In the genomic region with DNA sequence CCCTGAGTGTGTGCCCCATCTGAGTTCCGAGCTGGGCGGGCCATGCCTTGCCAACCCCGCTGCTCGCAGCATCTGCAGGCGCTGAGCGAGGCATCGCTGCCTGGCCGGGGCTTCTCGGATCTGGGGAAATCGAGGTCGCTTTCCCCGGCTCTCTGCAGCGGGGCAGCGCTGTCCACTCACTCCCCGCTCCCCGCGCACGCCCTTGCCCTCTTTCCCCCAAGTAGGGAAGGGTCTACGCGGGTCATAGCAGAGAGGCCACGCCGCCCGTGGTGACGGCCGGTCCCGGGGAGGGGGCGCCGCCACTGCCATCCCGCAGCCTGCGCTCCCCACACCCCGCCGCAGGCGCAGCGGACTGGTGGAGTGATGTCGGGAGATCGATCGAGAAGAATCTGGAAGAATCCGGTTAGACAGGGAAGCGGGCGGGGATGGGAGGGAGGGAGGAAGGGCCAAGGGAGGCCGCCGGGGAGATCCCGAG, we compare ENCODE assay signal across 9 cellular contexts. TPM values are rescaled to one million over a fixed set of nuclear protein-coding genes. Genes with fewer than 3 reads are reported as not detected.
DNase-seq lines count a peak whose midpoint lies in the region; ATAC-seq and TF ChIP-seq lines count a peak whose summit lies in the region.
"Had no signal": no experiment of that assay in that cellular context is flagged by ENCODE, and none has a peak within 500 bp of the region (broad histone marks: within the 10 kb centered on the region; RNA-seq: fewer than 3 reads in every experiment).

No MANE protein-coding gene starts in this region.

- DNase-seq in activated naive CD4-positive, alpha-beta T cell treated with anti-CD3 and anti-CD28 coated beads, Interleukin-2, amount 50 U/mL, for 72 hours (ENCODE audit: low spot score in 2 of 2) = peak in 1 of 2 donors; percentile 20
- DNase-seq in Right ventricle myocardium superior (no peak), omental fat pad (ENCODE audit: low spot score) (no peak), NCI-H2196 (lab: John Stamatoyannopoulos, UW; ENCODE audit: unreplicated experiment) (no peak), AG20443 (ENCODE audit: low spot score) (no peak), posterior vena cava (ENCODE audit: low spot score) (no peak)

- peak overlapping the region in 1 of 2 donors; percentile 37 for H3K27ac Mint-ChIP-seq in activated naive CD4-positive, alpha-beta T cell treated with anti-CD3 and anti-CD28 coated beads, Interleukin-2, amount 50 U/mL, for 72 hours

- H3K36me3 ChIP-seq in HUES6 (ENCODE audit: control insufficient read depth, insufficient read depth, low read length) = peaks cover 32% of the 10 kb centered on the region

- H3K9me3 Mint-ChIP-seq in activated naive CD4-positive, alpha-beta T cell treated with anti-CD3 and anti-CD28 coated beads, Interleukin-2, amount 50 U/mL, for 72 hours = no peaks in the 10 kb centered on the region

- H3K27ac ChIP-seq in HUES6 (ENCODE audit: low read depth, low read length) = no peak overlapping the region

- H3K4me3 ChIP-seq in HUES6 (ENCODE audit: low read depth, low read length) = peak overlapping the region; percentile 77

- ATAC-seq in GM18867 (IDR thresholded peaks at IDR 0.05; ENCODE audit: unreplicated experiment) (peak; percentile 3), Right ventricle myocardium superior (ENCODE audit: poor library complexity) (peak; percentile 33), omental fat pad (ENCODE audit: low FRiP score) (peak; percentile 44)
- peak; percentile 19 to 26 for ATAC-seq in activated naive CD4-positive, alpha-beta T cell treated with anti-CD3 and anti-CD28 coated beads, Interleukin-2, amount 50 U/mL, for 72 hours

- intact Hi-C loops in Right ventricle myocardium superior (cut with DNase I) = no loop called here
- intact Hi-C loops in posterior vena cava (cut with DNase I) = no loop called here

- peaks cover 27 to 30% of the 10 kb centered on the region in 2 donors for H3K36me3 Mint-ChIP-seq in activated naive CD4-positive, alpha-beta T cell treated with anti-CD3 and anti-CD28 coated beads, Interleukin-2, amount 50 U/mL, for 72 hours

- no peaks in the 10 kb centered on the region for H3K9me3 ChIP-seq in HUES6 (ENCODE audit: control insufficient read depth, insufficient read depth, low read depth, low read length)

- H3K4me1 ChIP-seq in HUES6 (ENCODE audit: control insufficient read depth, insufficient read depth, low read length) = peaks cover 8% of the 10 kb centered on the region; the same call in 1 of the 2 replicates

- peaks cover 18% of the 10 kb centered on the region for H3K27me3 ChIP-seq in HUES6 (ENCODE audit: control insufficient read depth, insufficient read depth, low read length)

- TF ChIP-seq CTCF in omental fat pad (IDR thresholded peaks at IDR 0.05) = no peak

- H3K9ac ChIP-seq in HUES6 (ENCODE audit: low read length) = peak overlapping the region; percentile 59

RNA-seq across cellular contexts. Expression of a gene that starts 0.5 kb away (rescaled TPM):
- total RNA-seq in activated naive CD4-positive, alpha-beta T cell treated with anti-CD3 and anti-CD28 coated beads, Interleukin-2, amount 50 U/mL, for 72 hours = 100 to 1,000 TPM; 130 to 134 TPM
- 63.3 TPM for total RNA-seq in Right ventricle myocardium superior
- total RNA-seq in omental fat pad = 10 to 100 TPM; 29.6 to 86.5 (median 45.1) TPM
- total RNA-seq in posterior vena cava = 10 to 100 TPM; 35.7 to 43.1 TPM

RNA-seq across cellular contexts. Expression of a gene that starts 18.2 kb away (rescaled TPM):
- 10 to 100 TPM; 36.3 to 39.1 TPM for total RNA-seq in activated naive CD4-positive, alpha-beta T cell treated with anti-CD3 and anti-CD28 coated beads, Interleukin-2, amount 50 U/mL, for 72 hours
- 12.2 TPM for total RNA-seq in Right ventricle myocardium superior
- total RNA-seq in omental fat pad = 10 to 100 TPM; 23.4 to 40.5 (median 29.0) TPM
- total RNA-seq in posterior vena cava = 10 to 100 TPM; 16.7 to 28.3 TPM

RNA-seq across cellular contexts. Expression of a gene that starts 40.5 kb away (rescaled TPM):
- total RNA-seq in activated naive CD4-positive, alpha-beta T cell treated with anti-CD3 and anti-CD28 coated beads, Interleukin-2, amount 50 U/mL, for 72 hours = not detected
- total RNA-seq in Right ventricle myocardium superior = 2.0 TPM
- 1 to 10 TPM in 2 of 4 donors, under 1 TPM in 2; 0.46 to 4.9 (median 0.93) TPM for total RNA-seq in omental fat pad
- 1 to 10 TPM; 3.6 to 3.7 TPM for total RNA-seq in posterior vena cava
- total RNA-seq: T-helper 2 cell treated with Interferon-gamma antibody and Interleukin-4, amounts not matched to agents 100 ng/mL and 5 ng/mL, for 36 hours had no signal
